In the genomic region with DNA sequence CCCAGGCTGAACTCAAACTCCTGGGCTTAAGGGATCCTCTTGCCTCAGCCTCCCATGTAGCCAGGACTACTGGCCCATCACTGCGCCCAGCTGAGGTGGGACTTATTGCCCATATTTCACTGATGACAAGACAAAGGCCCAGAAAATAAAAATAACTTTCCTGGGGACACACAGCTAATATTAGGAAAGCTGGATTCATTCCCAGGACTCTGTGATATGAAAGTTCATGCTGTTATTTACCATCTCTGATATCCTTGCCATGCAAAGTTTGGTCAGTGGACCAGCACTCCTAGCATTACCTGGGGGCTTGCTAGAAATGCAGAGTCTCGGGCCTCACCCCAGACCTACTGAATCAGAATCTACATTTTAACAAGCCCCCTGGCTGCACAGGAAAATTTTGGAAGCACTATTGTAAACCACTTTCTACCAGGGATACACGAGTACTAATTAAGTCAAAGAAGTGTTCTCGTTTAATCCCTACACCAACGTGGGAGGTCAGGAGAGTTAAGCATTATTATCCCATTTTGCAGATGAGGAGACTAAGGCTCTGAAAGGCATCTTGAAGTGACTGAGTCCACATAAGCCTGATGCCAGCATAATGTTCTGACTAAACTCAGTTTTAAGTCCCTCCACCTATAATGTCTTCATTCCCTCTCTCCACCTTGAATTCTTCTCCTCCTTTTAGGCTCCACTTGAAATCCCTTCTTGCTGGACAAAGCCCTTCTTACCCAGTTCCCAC, we compare ENCODE assay signal across 19 cellular contexts. TPM values are rescaled to one million over a fixed set of nuclear protein-coding genes. Genes with fewer than 3 reads are reported as not detected.
DNase-seq lines count a peak whose midpoint lies in the region; ATAC-seq and TF ChIP-seq lines count a peak whose summit lies in the region.
"Had no signal": no experiment of that assay in that cellular context is flagged by ENCODE, and none has a peak within 500 bp of the region (broad histone marks: within the 10 kb centered on the region; RNA-seq: fewer than 3 reads in every experiment).

No MANE protein-coding gene starts in this region.

- H3K9me3 Mint-ChIP-seq in Caco-2 (ENCODE audit: unreplicated experiment) = no peaks in the 10 kb centered on the region
- H3K9me3 Mint-ChIP-seq: CD8-positive, alpha-beta T cell had no signal

- BruUV-seq in Caco-2 (replicated peaks; lab: Mats Ljungman, UMichigan) = no TSS peak

- peak overlapping the region in 7 of 10 donors; percentile 21 to 78 (median 69) for H3K27ac ChIP-seq in heart right ventricle
- H3K27ac ChIP-seq: A549, C4-2B, GM23248 had no signal

- no peak for ATAC-seq in T-helper 17 cell
- ATAC-seq in heart right ventricle = peak in 6 of 8 donors; percentile 51 to 75 (median 64)
- peak; percentile 48 for ATAC-seq in left lobe of liver
- ATAC-seq in GM18870 (IDR thresholded peaks at IDR 0.05; ENCODE audit: unreplicated experiment) = no peak
- no peak for ATAC-seq in GM19035 (IDR thresholded peaks at IDR 0.05; ENCODE audit: unreplicated experiment)
- no peak for ATAC-seq in HG03097 (IDR thresholded peaks at IDR 0.05; ENCODE audit: low FRiP score, unreplicated experiment)
- ATAC-seq: A549; CD8-positive, alpha-beta T cell; HCT116 had no signal

- H3K27ac Mint-ChIP-seq in Caco-2 (ENCODE audit: unreplicated experiment) (peak overlapping the region; percentile 8), T-helper 17 cell (peak overlapping the region; percentile 72)

- H3K9me3 ChIP-seq in Caco-2 (no peaks in the 10 kb centered on the region), T-helper 17 cell (ENCODE audit: control insufficient read depth, low read length, poor library complexity, severe bottlenecking) (no peaks in the 10 kb centered on the region), heart right ventricle (no peaks in the 10 kb centered on the region)
- H3K9me3 ChIP-seq: A549, BE2C had no signal

- H3K36me3 ChIP-seq in Caco-2 (ENCODE audit: control insufficient read depth, insufficient read depth, low read length) (no peaks in the 10 kb centered on the region), heart right ventricle (no peaks in the 10 kb centered on the region)
- H3K36me3 ChIP-seq: BE2C had no signal

- no peak overlapping the region for H3K4me3 ChIP-seq in Caco-2 (ENCODE audit: low read depth, low read length)
- H3K4me3 ChIP-seq in heart right ventricle = no peak overlapping the region
- H3K4me3 ChIP-seq: A549, GM23248 had no signal

- H3K36me3 Mint-ChIP-seq in Caco-2 (ENCODE audit: insufficient read depth, unreplicated experiment) = no peaks in the 10 kb centered on the region
- H3K36me3 Mint-ChIP-seq in T-helper 17 cell (ENCODE audit: low read depth) = peaks cover 3% of the 10 kb centered on the region
- H3K36me3 Mint-ChIP-seq: CD8-positive, alpha-beta T cell had no signal

- DNase-seq in Caco-2 (no peak), T-helper 17 cell (no peak), heart right ventricle (no peak), left lobe of liver (ENCODE audit: low spot score) (no peak), G401 (ENCODE audit: low spot score) (no peak)
- DNase-seq: BE2C; CD8-positive, alpha-beta T cell; COR-L47; DND-41; GF-D8; GM23248 had no signal

- POLR2A ChIA-PET in Caco-2 (lab: Charles Lee) = no interaction called here

- in situ Hi-C loops in G401 (cut with HindIII; ENCODE audit: low sequenced_read_pairs) = no loop called here

- H3K4me1 Mint-ChIP-seq in Caco-2 (ENCODE audit: low read depth, unreplicated experiment) (peaks cover 33% of the 10 kb centered on the region), T-helper 17 cell (peaks cover 10% of the 10 kb centered on the region)

- WGBS in heart right ventricle, 2 donors = 75 to 76% methylated on average over 5 of the region's 5 CpGs

- H3K27me3 ChIP-seq in Caco-2 (replicated peaks; ENCODE audit: control insufficient read depth, insufficient read depth, low read length) (no peaks in the 10 kb centered on the region), heart right ventricle (peaks cover 0 to 56% (median 36%) of the 10 kb centered on the region in 7 donors)
- H3K27me3 ChIP-seq: BE2C had no signal

- intact Hi-C loops in Caco-2 (cut with micrococcal nuclease; ENCODE audit: unreplicated experiment) (no loop called here), heart right ventricle (cut with DNase I) (no loop called here)

- peaks cover 43% of the 10 kb centered on the region for H3K4me1 ChIP-seq in Caco-2
- peaks cover 0 to 43% (median 9%) of the 10 kb centered on the region in 9 donors for H3K4me1 ChIP-seq in heart right ventricle
- H3K4me1 ChIP-seq: BE2C had no signal

- CTCF ChIA-PET in Caco-2 (lab: Charles Lee) = interaction anchor here (1.1 kb wide), 1 partner anchor 21 kb away, joined by 5 read pairs; no protein-coding TSS in a partner anchor

- H3K4me3 Mint-ChIP-seq in Caco-2 (ENCODE audit: unreplicated experiment) (no peak overlapping the region), T-helper 17 cell (no peak overlapping the region)
- H3K4me3 Mint-ChIP-seq: CD8-positive, alpha-beta T cell had no signal

- TF ChIP-seq CTCF in Caco-2 (IDR thresholded peaks at IDR 0.05; ENCODE audit: insufficient read depth in 1 of 2, low read depth in 1 of 2, low read length in 1 of 2, severe bottlenecking in 1 of 2, unreplicated experiment in 1 of 2) (no peak), heart right ventricle (IDR thresholded peaks at IDR 0.05) (no peak)

- H3K27me3 Mint-ChIP-seq in Caco-2 (ENCODE audit: insufficient read depth, unreplicated experiment) (no peaks in the 10 kb centered on the region), T-helper 17 cell (peaks cover 48% of the 10 kb centered on the region)

RNA-seq across cellular contexts. Expression of a gene that starts 2.5 kb away (rescaled TPM):
- total RNA-seq in Caco-2 (2022) (17.1 and 20.0 TPM in 2 replicates), T-helper 17 cell (1 to 10 TPM; 1.6 to 2.1 TPM), heart right ventricle (1 to 10 TPM; 1.3 to 9.7 (median 3.1) TPM), left lobe of liver (6.6 TPM)
- 1 to 10 TPM; 1.1 to 1.2 TPM for polyA plus RNA-seq in heart right ventricle
- total RNA-seq in G401 (2014; rRNA removed; shearing (Covaris generic)) = 0.12 and 0.27 TPM in 2 replicates
- total RNA-seq: GM23248 had no signal
- polyA plus RNA-seq: A549, AG04450, GM23248 had no signal

RNA-seq across cellular contexts. Expression of a gene that starts 32.1 kb away (rescaled TPM):
- total RNA-seq in Caco-2 (2022) (not detected in 2 replicates), T-helper 17 cell (10 to 100 TPM in 1 of 2 donors, 1 to 10 TPM in 1; 7.2 to 22.5 TPM), heart right ventricle (not detected), left lobe of liver (not detected)
- not detected for polyA plus RNA-seq in heart right ventricle
- total RNA-seq in G401 (2014; rRNA removed; shearing (Covaris generic)) = not detected in 2 replicates
- total RNA-seq: GM23248, HT1080 had no signal
- polyA plus RNA-seq: A549, AG04450, GM23248 had no signal

Comparison
In these comparisons a context has a peak if more than half of its experiments do, and no peak if none do; other contexts are left out.
1. ATAC-seq: peak in heart right ventricle (6 of 8) and left lobe of liver (single experiment); none in T-helper 17 cell (single experiment), GM18870 (single experiment), GM19035 (single experiment) and HG03097 (single experiment).